In the genomic region with DNA sequence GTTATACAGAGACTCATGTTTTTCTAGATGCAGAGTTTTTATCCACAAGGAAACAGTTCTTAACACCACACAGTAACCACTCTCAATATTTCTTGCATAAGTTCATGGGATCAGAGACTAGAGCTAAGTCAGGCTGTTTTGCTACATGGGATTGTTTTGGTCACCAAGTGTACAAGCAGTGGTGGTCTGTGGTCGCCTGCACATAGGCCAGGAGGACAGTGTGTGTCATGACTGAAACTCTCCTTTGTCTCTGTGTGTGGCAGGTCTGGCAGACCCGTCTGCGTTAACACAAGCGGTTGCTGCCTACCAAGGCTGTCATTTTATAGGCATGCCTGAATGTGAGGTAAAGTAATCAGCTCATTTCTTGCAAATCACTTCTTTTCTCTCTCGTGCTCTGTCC, we compare ENCODE assay signal across 22 cellular contexts. TPM values are rescaled to one million over a fixed set of nuclear protein-coding genes. Genes with fewer than 3 reads are reported as not detected.
A peak's percentile ranks its signal among the peaks of the same experiment; 100 is the strongest.
DNase-seq lines count a peak whose midpoint lies in the region; ATAC-seq and TF ChIP-seq lines count a peak whose summit lies in the region.
"Had no signal": no experiment of that assay in that cellular context is flagged by ENCODE, and none has a peak within 500 bp of the region (broad histone marks: within the 10 kb centered on the region; RNA-seq: fewer than 3 reads in every experiment).

No MANE protein-coding gene starts in this region.

- H3K27me3 ChIP-seq in CD8-positive, alpha-beta memory T cell (ENCODE audit: insufficient read depth, low read length, poor library complexity, severe bottlenecking) = no peaks in the 10 kb centered on the region
- no peaks in the 10 kb centered on the region for H3K27me3 ChIP-seq in BE2C
- H3K27me3 ChIP-seq in sigmoid colon = no peaks in the 10 kb centered on the region
- H3K27me3 ChIP-seq: BLaER1 treated with 17β-estradiol and CSF1 and Interleukin-3, amounts not matched to agents 10 nM and 100 nM; heart left ventricle had no signal

- WGBS in sigmoid colon, 2 donors = 77 to 81% methylated on average over 5 of the region's 5 CpGs

- H3K4me3 Mint-ChIP-seq in CD8-positive, alpha-beta memory T cell = no peak overlapping the region
- H3K4me3 Mint-ChIP-seq in activated T-helper 17 cell treated with anti-CD3 and anti-CD28 coated beads, Interleukin-2, amount 50 U/mL, for 72 hours = no peak overlapping the region
- H3K4me3 Mint-ChIP-seq in nephron progenitor cell = no peak overlapping the region
- H3K4me3 Mint-ChIP-seq: activated CD4-positive, alpha-beta T cell treated with anti-CD3 and anti-CD28 coated beads for 36 hours; T-helper 1 cell treated with Interleukin-12 subunit alpha and Interleukin-12 subunit beta and Interleukin-4 antibody, amounts not matched to agents 30 μg/mL and 1 μg/mL, for 36 hours had no signal

- H3K4me3 ChIP-seq in CD8-positive, alpha-beta memory T cell (ENCODE audit: low read length) = no peak overlapping the region
- H3K4me3 ChIP-seq in BE2C (ENCODE audit: low read depth, low read length) (no peak overlapping the region), sigmoid colon (no peak overlapping the region)
- H3K4me3 ChIP-seq: BLaER1 treated with 17β-estradiol and CSF1 and Interleukin-3, amounts not matched to agents 10 nM and 100 nM; heart left ventricle; SK-N-MC had no signal

- no peaks in the 10 kb centered on the region for H3K9me3 ChIP-seq in CD8-positive, alpha-beta memory T cell (ENCODE audit: low read length)
- no peaks in the 10 kb centered on the region for H3K9me3 ChIP-seq in BE2C
- no peaks in the 10 kb centered on the region for H3K9me3 ChIP-seq in sigmoid colon
- H3K9me3 ChIP-seq: BLaER1 treated with 17β-estradiol and CSF1 and Interleukin-3, amounts not matched to agents 10 nM and 100 nM; heart left ventricle had no signal

- DNase-seq in CD8-positive, alpha-beta memory T cell = no peak
- DNase-seq in left colon (no peak), nephron progenitor cell (no peak), BE2C (no peak), sigmoid colon (no peak)
- no peak for DNase-seq in stimulated activated CD8-positive, alpha-beta memory T cell treated with anti-CD3 and anti-CD28 coated beads, Interleukin-4, amount 100 ng/mL, for 48 hours
- DNase-seq: ACHN; activated CD4-positive, alpha-beta T cell treated with anti-CD3 and anti-CD28 coated beads for 36 hours; activated naive CD4-positive, alpha-beta T cell; anterior cingulate cortex; central memory CD4-positive, alpha-beta T cell; heart left ventricle; NCI-H1105; NCI-H2029; NCI-H345; NCI-H748 treated with DMSO at 0.1 percent for 48 hours had no signal

- H3K36me3 Mint-ChIP-seq in CD8-positive, alpha-beta memory T cell = peaks cover 4 to 84% (median 13%) of the 10 kb centered on the region in 3 donors
- H3K36me3 Mint-ChIP-seq in activated T-helper 17 cell treated with anti-CD3 and anti-CD28 coated beads, Interleukin-2, amount 50 U/mL, for 72 hours (ENCODE audit: low read depth) = peaks cover 83% of the 10 kb centered on the region
- H3K36me3 Mint-ChIP-seq in nephron progenitor cell (ENCODE audit: low read depth) = peaks cover 56% of the 10 kb centered on the region

- intact Hi-C loops in left colon (cut with DNase I, micrococcal nuclease) (no loop called here), sigmoid colon (cut with DNase I) (no loop called here)

- H3K27ac Mint-ChIP-seq in CD8-positive, alpha-beta memory T cell = peak overlapping the region in 3 of 8 donors; percentile 4 to 31 (median 5)
- peak overlapping the region; percentile 57 for H3K27ac Mint-ChIP-seq in activated T-helper 17 cell treated with anti-CD3 and anti-CD28 coated beads, Interleukin-2, amount 50 U/mL, for 72 hours
- H3K27ac Mint-ChIP-seq in nephron progenitor cell = peak overlapping the region; percentile 21
- H3K27ac Mint-ChIP-seq: activated CD4-positive, alpha-beta T cell treated with anti-CD3 and anti-CD28 coated beads for 36 hours; progenitor cell of endocrine pancreas; T-helper 1 cell treated with Interleukin-12 subunit alpha and Interleukin-12 subunit beta and Interleukin-4 antibody, amounts not matched to agents 30 μg/mL and 1 μg/mL, for 36 hours had no signal

- CTCF ChIA-PET in CD8-positive, alpha-beta memory T cell (lab: Charles Lee) = no interaction called here

- H3K27me3 Mint-ChIP-seq in CD8-positive, alpha-beta memory T cell = no peaks in the 10 kb centered on the region
- no peaks in the 10 kb centered on the region for H3K27me3 Mint-ChIP-seq in activated T-helper 17 cell treated with anti-CD3 and anti-CD28 coated beads, Interleukin-2, amount 50 U/mL, for 72 hours
- H3K27me3 Mint-ChIP-seq in nephron progenitor cell (ENCODE audit: low read depth, poor library complexity) = peaks cover 6% of the 10 kb centered on the region
- H3K27me3 Mint-ChIP-seq: activated CD4-positive, alpha-beta T cell treated with anti-CD3 and anti-CD28 coated beads for 36 hours; progenitor cell of endocrine pancreas had no signal

- peak overlapping the region; percentile 28 for H3K27ac ChIP-seq in CD8-positive, alpha-beta memory T cell (ENCODE audit: low read depth, low read length)
- no peak overlapping the region for H3K27ac ChIP-seq in sigmoid colon
- H3K27ac ChIP-seq: BLaER1 treated with 17β-estradiol and CSF1 and Interleukin-3, amounts not matched to agents 10 nM and 100 nM; heart left ventricle; SK-N-MC had no signal

- H3K4me1 Mint-ChIP-seq in CD8-positive, alpha-beta memory T cell = peaks cover 13 to 23% (median 19%) of the 10 kb centered on the region in 3 donors
- peaks cover 5% of the 10 kb centered on the region for H3K4me1 Mint-ChIP-seq in activated T-helper 17 cell treated with anti-CD3 and anti-CD28 coated beads, Interleukin-2, amount 50 U/mL, for 72 hours
- H3K4me1 Mint-ChIP-seq in nephron progenitor cell = peaks cover 43% of the 10 kb centered on the region

- POLR2A ChIA-PET in CD8-positive, alpha-beta memory T cell (lab: Charles Lee) = no interaction called here

- TF ChIP-seq CTCF in nephron progenitor cell (IDR thresholded peaks at IDR 0.05) (no peak), BE2C (IDR thresholded peaks at IDR 0.05; ENCODE audit: low read depth, low read length) (no peak), sigmoid colon (IDR thresholded peaks at IDR 0.05) (no peak)

- no peaks in the 10 kb centered on the region for H3K9me3 Mint-ChIP-seq in CD8-positive, alpha-beta memory T cell
- H3K9me3 Mint-ChIP-seq in activated T-helper 17 cell treated with anti-CD3 and anti-CD28 coated beads, Interleukin-2, amount 50 U/mL, for 72 hours = no peaks in the 10 kb centered on the region
- no peaks in the 10 kb centered on the region for H3K9me3 Mint-ChIP-seq in nephron progenitor cell
- H3K9me3 Mint-ChIP-seq: T-helper 1 cell treated with Interleukin-12 subunit alpha and Interleukin-12 subunit beta and Interleukin-4 antibody, amounts not matched to agents 30 μg/mL and 1 μg/mL, for 36 hours had no signal

- H3K4me1 ChIP-seq in CD8-positive, alpha-beta memory T cell (ENCODE audit: insufficient read depth, low read length) = no peaks in the 10 kb centered on the region
- H3K4me1 ChIP-seq in BE2C (no peaks in the 10 kb centered on the region), sigmoid colon (peaks cover 0 to 9% (median 0%) of the 10 kb centered on the region in 4 donors)
- H3K4me1 ChIP-seq: BLaER1 treated with 17β-estradiol and CSF1 and Interleukin-3, amounts not matched to agents 10 nM and 100 nM had no signal

- H3K36me3 ChIP-seq in CD8-positive, alpha-beta memory T cell (ENCODE audit: insufficient read depth, low read length) = peaks cover 7% of the 10 kb centered on the region
- H3K36me3 ChIP-seq in BE2C (peaks cover 50% of the 10 kb centered on the region), sigmoid colon (peaks cover 5 to 57% (median 14%) of the 10 kb centered on the region in 4 donors)

- ATAC-seq in activated T-helper 17 cell treated with anti-CD3 and anti-CD28 coated beads, Interleukin-2, amount 50 U/mL, for 72 hours (replicated peaks) = peak; percentile 45
- ATAC-seq in left colon = peak; percentile 11
- ATAC-seq: left lobe of liver had no signal

- TF ChIP-seq POLR2A in sigmoid colon (IDR thresholded peaks at IDR 0.05) = no peak

- TF ChIP-seq EP300 in sigmoid colon (IDR thresholded peaks at IDR 0.05) = no peak

RNA-seq across cellular contexts. Expression of a gene that starts 18.9 kb away (rescaled TPM):
- total RNA-seq in CD8-positive, alpha-beta memory T cell = 10 to 100 TPM; 58.5 to 58.7 TPM
- polyA plus RNA-seq in CD8-positive, alpha-beta memory T cell = 55.8 TPM
- total RNA-seq in activated T-helper 17 cell treated with anti-CD3 and anti-CD28 coated beads, Interleukin-2, amount 50 U/mL, for 72 hours = 10 to 100 TPM; 30.4 to 48.5 TPM
- 10 to 100 TPM; 42.7 to 44.3 TPM for total RNA-seq in left colon
- 63.1 TPM for polyA plus RNA-seq in BE2C (2012; ENCODE audit: insufficient read depth, insufficient read length, low read depth)
- total RNA-seq in sigmoid colon = 10 to 100 TPM; 41.0 to 56.6 (median 47.9) TPM
- 10 to 100 TPM; 42.0 to 49.5 (median 47.3) TPM for polyA plus RNA-seq in sigmoid colon

RNA-seq across cellular contexts. Expression of a gene that starts 33.3 kb away (rescaled TPM):
- under 1 TPM; 0.22 to 0.24 TPM for total RNA-seq in CD8-positive, alpha-beta memory T cell
- 0.24 TPM for polyA plus RNA-seq in CD8-positive, alpha-beta memory T cell
- total RNA-seq in activated T-helper 17 cell treated with anti-CD3 and anti-CD28 coated beads, Interleukin-2, amount 50 U/mL, for 72 hours = under 1 TPM; 0.21 to 0.28 TPM
- total RNA-seq in left colon (under 1 TPM; 0.34 to 0.55 TPM), sigmoid colon (1 to 10 TPM in 1 of 4 donors, under 1 TPM in 3; 0.28 to 1.1 (median 0.34) TPM)
- not detected for polyA plus RNA-seq in BE2C (2012; ENCODE audit: insufficient read depth, insufficient read length, low read depth)
- polyA plus RNA-seq in sigmoid colon = under 1 TPM in 2 of 3 donors, not detected in 1; under 0.01 to 0.31 TPM

RNA-seq across cellular contexts. Expression of a gene that starts 57.6 kb away (rescaled TPM):
- total RNA-seq in CD8-positive, alpha-beta memory T cell = 10 to 100 TPM; 40.4 to 42.4 TPM
- 103 TPM for polyA plus RNA-seq in CD8-positive, alpha-beta memory T cell
- 10 to 100 TPM; 33.4 to 67.8 TPM for total RNA-seq in activated T-helper 17 cell treated with anti-CD3 and anti-CD28 coated beads, Interleukin-2, amount 50 U/mL, for 72 hours
- total RNA-seq in left colon (100 to 1,000 TPM; 168 to 208 TPM), sigmoid colon (10 to 100 TPM; 19.6 to 88.0 (median 22.9) TPM)
- polyA plus RNA-seq in BE2C (2012; ENCODE audit: insufficient read depth, insufficient read length, low read depth) = 0.74 TPM
- polyA plus RNA-seq in sigmoid colon = 100 to 1,000 TPM in 2 of 3 donors, 10 to 100 TPM in 1; 97.9 to 230 (median 161) TPM
